ENCODE assay signal across 22 cellular contexts in genomic region chr5:17373406-17374110, GRCh38.
DNase-seq lines count a peak whose midpoint lies in the region; ATAC-seq, FAIRE-seq and TF ChIP-seq lines count a peak whose summit lies in the region.
"Had no signal": no experiment of that assay in that cellular context is flagged by ENCODE, and none has a peak within 500 bp of the region (broad histone marks: within the 10 kb centered on the region; RNA-seq: fewer than 3 reads in every experiment).

No MANE protein-coding gene starts in this region.

- peak overlapping the region; percentile 18 for H3K27ac Mint-ChIP-seq in dendritic cell treated with granulocyte-macrophage colony-stimulating factor and Interleukin-4, amounts not matched to agents 40 ng/mL and 50 ng/mL, for 4 days
- H3K27ac Mint-ChIP-seq in immature natural killer cell = no peak overlapping the region
- H3K27ac Mint-ChIP-seq: activated naive CD4-positive, alpha-beta T cell treated with anti-CD3 and anti-CD28 coated beads, Interleukin-2, amount 50 U/mL, for 24 hours; naive thymus-derived CD8-positive, alpha-beta T cell had no signal

- peak overlapping the region; percentile 7 for H2AFZ ChIP-seq in neuron (ENCODE audit: low read depth, low read length)

- no peak for ATAC-seq in SK-N-SH treated with all-trans-retinoic acid at 6 μM for 48 hours
- ATAC-seq: left ventricle myocardium superior; naive thymus-derived CD8-positive, alpha-beta T cell had no signal

- H3K27me3 ChIP-seq in neuron (ENCODE audit: insufficient read depth, low read length) = no peaks in the 10 kb centered on the region
- H3K27me3 ChIP-seq: brain microvascular endothelial cell, stomach had no signal

- intact Hi-C loops in dendritic cell treated with granulocyte-macrophage colony-stimulating factor and Interleukin-4, amounts not matched to agents 40 ng/mL and 50 ng/mL, for 4 days (cut with micrococcal nuclease) = no loop called here

- no peaks in the 10 kb centered on the region for H3K9me3 Mint-ChIP-seq in dendritic cell treated with granulocyte-macrophage colony-stimulating factor and Interleukin-4, amounts not matched to agents 40 ng/mL and 50 ng/mL, for 4 days
- peaks cover 3 to 31% (median 10%) of the 10 kb centered on the region in 6 donors for H3K9me3 Mint-ChIP-seq in immature natural killer cell

- no peaks in the 10 kb centered on the region for H3K36me3 Mint-ChIP-seq in dendritic cell treated with granulocyte-macrophage colony-stimulating factor and Interleukin-4, amounts not matched to agents 40 ng/mL and 50 ng/mL, for 4 days (ENCODE audit: low read depth)
- no peaks in the 10 kb centered on the region for H3K36me3 Mint-ChIP-seq in immature natural killer cell
- H3K36me3 Mint-ChIP-seq: activated naive CD4-positive, alpha-beta T cell treated with anti-CD3 and anti-CD28 coated beads, Interleukin-2, amount 50 U/mL, for 24 hours; naive thymus-derived CD8-positive, alpha-beta T cell had no signal

- H3K4me1 ChIP-seq in neuron (ENCODE audit: insufficient read depth, low read length) = peaks cover 3% of the 10 kb centered on the region
- H3K4me1 ChIP-seq: stomach had no signal

- H3K4me3 ChIP-seq in neuron (ENCODE audit: low read length) = no peak overlapping the region
- H3K4me3 ChIP-seq: dorsolateral prefrontal cortex, stomach had no signal

- no peaks in the 10 kb centered on the region for H3K36me3 ChIP-seq in neuron (ENCODE audit: insufficient read depth, low read length)
- H3K36me3 ChIP-seq: brain microvascular endothelial cell, stomach had no signal

- peak; percentile 4 for FAIRE-seq in GM19239 (lab: Jason Lieb, UNC)

- H3K4me3 Mint-ChIP-seq in dendritic cell treated with granulocyte-macrophage colony-stimulating factor and Interleukin-4, amounts not matched to agents 40 ng/mL and 50 ng/mL, for 4 days = no peak overlapping the region
- H3K4me3 Mint-ChIP-seq in immature natural killer cell = no peak overlapping the region
- H3K4me3 Mint-ChIP-seq: activated naive CD4-positive, alpha-beta T cell treated with anti-CD3 and anti-CD28 coated beads, Interleukin-2, amount 50 U/mL, for 24 hours; naive thymus-derived CD8-positive, alpha-beta T cell had no signal

- DNase-seq in GM19239 (ENCODE audit: insufficient read length, low spot score) (no peak), MV-4-11 (lab: John Stamatoyannopoulos, UW) (peak; percentile 63), immature natural killer cell (no peak), SW 1271 (lab: John Stamatoyannopoulos, UW) (no peak)
- DNase-seq in NK-92 treated with Interleukin-12 subunit alpha and Interleukin-12 subunit beta, amount 100 ng/mL, for 24 hours (lab: John Stamatoyannopoulos, UW) = no peak
- DNase-seq: activated CD4-positive, alpha-beta T cell treated with anti-CD3 and anti-CD28 coated beads for 4 hours; AML-193; dorsolateral prefrontal cortex; GF-D8; left ventricle myocardium superior; naive thymus-derived CD8-positive, alpha-beta T cell; NCI-H1092 treated with DMSO at 0.1 percent for 48 hours; NCI-H2171; NCI-H748 treated with DMSO at 0.1 percent for 48 hours; Right ventricle myocardium superior; stomach; T1000 had no signal

- H3K27me3 Mint-ChIP-seq in dendritic cell treated with granulocyte-macrophage colony-stimulating factor and Interleukin-4, amounts not matched to agents 40 ng/mL and 50 ng/mL, for 4 days = peaks cover 27% of the 10 kb centered on the region
- H3K27me3 Mint-ChIP-seq in immature natural killer cell (ENCODE audit: low read depth in 3 of 3) = no peaks in the 10 kb centered on the region
- H3K27me3 Mint-ChIP-seq: activated naive CD4-positive, alpha-beta T cell treated with anti-CD3 and anti-CD28 coated beads, Interleukin-2, amount 50 U/mL, for 24 hours; naive thymus-derived CD8-positive, alpha-beta T cell had no signal

- H3K9me3 ChIP-seq in neuron (ENCODE audit: low read length) = no peaks in the 10 kb centered on the region
- H3K9me3 ChIP-seq: stomach had no signal

- H3K4me1 Mint-ChIP-seq in dendritic cell treated with granulocyte-macrophage colony-stimulating factor and Interleukin-4, amounts not matched to agents 40 ng/mL and 50 ng/mL, for 4 days (ENCODE audit: low read depth) = peaks cover 17% of the 10 kb centered on the region
- H3K4me1 Mint-ChIP-seq in immature natural killer cell = no peaks in the 10 kb centered on the region
- H3K4me1 Mint-ChIP-seq: activated naive CD4-positive, alpha-beta T cell treated with anti-CD3 and anti-CD28 coated beads, Interleukin-2, amount 50 U/mL, for 24 hours; naive thymus-derived CD8-positive, alpha-beta T cell had no signal

TF ChIP-seq in SK-N-SH treated with all-trans-retinoic acid at 6 μM for 48 hours, 23 proteins besides CTCF, POLR2A, EP300 and RAD21:
- TF ChIP-seq OSR1 (CRISPR knock-in tag; IDR thresholded peaks at IDR 0.05) = no peak
